ENCODE assay signal across 14 cellular contexts in the genomic region with DNA sequence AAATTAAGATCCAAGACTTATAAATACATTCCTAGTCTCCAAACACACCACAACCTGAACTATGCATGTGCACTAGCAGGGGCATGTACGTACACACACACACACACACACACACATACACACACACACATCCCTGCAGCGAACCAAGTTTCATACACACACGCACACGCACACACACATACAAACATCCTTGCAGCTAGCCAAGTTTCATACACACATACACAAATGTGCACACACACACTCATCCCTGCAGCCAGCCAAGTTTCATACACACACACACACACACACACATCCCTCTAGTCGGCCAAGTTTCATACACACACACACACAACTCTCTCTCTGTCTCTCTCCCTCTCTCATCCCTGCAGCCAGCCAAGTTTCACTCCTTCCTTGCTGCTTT.
DNase-seq lines count a peak whose midpoint lies in the region; ATAC-seq, FAIRE-seq and TF ChIP-seq lines count a peak whose summit lies in the region.
"Had no signal": no experiment of that assay in that cellular context is flagged by ENCODE, and none has a peak within 500 bp of the region (broad histone marks: within the 10 kb centered on the region; RNA-seq: fewer than 3 reads in every experiment).

No MANE protein-coding gene starts in this region.

- H3K36me3 Mint-ChIP-seq in mesothelial cell of epicardium = peaks cover under 1% of the 10 kb centered on the region
- H3K36me3 Mint-ChIP-seq: naive B cell had no signal

- dilution Hi-C loops in endothelial cell of umbilical vein (cut with MboI; ENCODE audit: extremely low pct_ligation_motif_present, low sequenced_read_pairs) = no loop called here

- no peak for FAIRE-seq in endothelial cell of umbilical vein (lab: Jason Lieb, UNC)

- no peaks in the 10 kb centered on the region for H3K79me2 ChIP-seq in endothelial cell of umbilical vein (ENCODE audit: control insufficient read depth, insufficient read depth, low read length)

- no peak for TF ChIP-seq EP300 in sigmoid colon (IDR thresholded peaks at IDR 0.05)

- peak overlapping the region; percentile 74 for H3K27ac Mint-ChIP-seq in mesothelial cell of epicardium
- H3K27ac Mint-ChIP-seq: activated B cell treated with CpG ODN at 0.5 μM for 24 hours, naive B cell had no signal

- H3K27me3 Mint-ChIP-seq in mesothelial cell of epicardium (ENCODE audit: low read depth) = no peaks in the 10 kb centered on the region

- WGBS in sigmoid colon, 2 donors = 75 to 76% methylated on average over 5 of the region's 5 CpGs

- H3K36me3 ChIP-seq in endothelial cell of umbilical vein (ENCODE audit: control insufficient read depth in 2 of 2, extremely low read depth in 1 of 2, insufficient read depth in 2 of 2, low read length in 2 of 2) = no peaks in the 10 kb centered on the region
- H3K36me3 ChIP-seq in sigmoid colon = no peaks in the 10 kb centered on the region

- H3K9ac ChIP-seq in endothelial cell of umbilical vein (replicated peaks; ENCODE audit: extremely low read depth, insufficient read depth, low read length) = no peak overlapping the region

- H3K27ac ChIP-seq in endothelial cell of umbilical vein (ENCODE audit: insufficient read depth, low read depth, low read length) = peak overlapping the region; percentile 34
- H3K27ac ChIP-seq in sigmoid colon = peak overlapping the region in 1 of 4 donors; percentile 14

- POLR2A ChIA-PET in endothelial cell of umbilical vein (lab: Charles Lee) = no interaction called here

- TF ChIP-seq CTCF in AG10803 (conservative IDR thresholded peaks at IDR 0.05; ENCODE audit: low read length) (no peak), endothelial cell of umbilical vein (IDR thresholded peaks at IDR 0.05; ENCODE audit: extremely low read depth in 1 of 2, insufficient read depth in 1 of 2, low read depth in 1 of 2, low read length in 2 of 2) (no peak), mesothelial cell of epicardium (IDR thresholded peaks at IDR 0.05; ENCODE audit: unreplicated experiment) (no peak), sigmoid colon (IDR thresholded peaks at IDR 0.05) (no peak)

- peak overlapping the region; percentile 6 for H2AFZ ChIP-seq in endothelial cell of umbilical vein (ENCODE audit: low read depth, low read length)

- no peaks in the 10 kb centered on the region for H4K20me1 ChIP-seq in endothelial cell of umbilical vein (replicated peaks; ENCODE audit: control insufficient read depth, extremely low read depth, insufficient read depth, low read length)

- no peak for TF ChIP-seq POLR2A in endothelial cell of umbilical vein (IDR thresholded peaks at IDR 0.05; ENCODE audit: low read depth, low read length)
- no peak for TF ChIP-seq POLR2A in sigmoid colon (IDR thresholded peaks at IDR 0.05)

- no TSS peak for BruUV-seq in endothelial cell of umbilical vein (replicated peaks; lab: Mats Ljungman, UMichigan)

- H3K27me3 ChIP-seq in endothelial cell of umbilical vein (ENCODE audit: control insufficient read depth in 2 of 2, insufficient read depth in 2 of 2, low read length in 2 of 2) = no peaks in the 10 kb centered on the region
- no peaks in the 10 kb centered on the region for H3K27me3 ChIP-seq in sigmoid colon

- intact Hi-C loops in endothelial cell of umbilical vein (cut with micrococcal nuclease) = loop anchor here (5.0 to 10.0 kb wide), 2 partner anchors 36 to 239 kb away; no protein-coding TSS in a partner anchor
- intact Hi-C loops in sigmoid colon (cut with DNase I) = no loop called here

- H3K4me1 Mint-ChIP-seq in mesothelial cell of epicardium = peaks cover 22% of the 10 kb centered on the region
- H3K4me1 Mint-ChIP-seq: activated B cell treated with CpG ODN at 0.5 μM for 24 hours, naive B cell had no signal

- peak; percentile 70 for DNase-seq in AG10803 (ENCODE audit: low read depth)
- peak; percentile 49 for DNase-seq in NCI-H226
- DNase-seq in endothelial cell of umbilical vein (ENCODE audit: low read depth, low spot score) = peak; percentile 32
- DNase-seq in mesothelial cell of epicardium (ENCODE audit: low spot score in 2 of 2, unreplicated experiment in 2 of 2) = no peak
- no peak for DNase-seq in NCI-H1417 (lab: John Stamatoyannopoulos, UW)
- no peak for DNase-seq in sigmoid colon
- DNase-seq in GF-D8 (lab: John Stamatoyannopoulos, UW) = no peak
- DNase-seq: activated B cell treated with CpG ODN at 0.5 μM for 24 hours, amniotic stem cell, naive B cell, NCI-H1417 treated with DMSO at 0.1 percent for 48 hours, NCI-H748 treated with DMSO at 0.1 percent for 48 hours, SIG-M5 had no signal

- peak overlapping the region; percentile 17 for H3K4me2 ChIP-seq in endothelial cell of umbilical vein (ENCODE audit: insufficient read depth, low read length)

- no peak overlapping the region for H3K4me3 Mint-ChIP-seq in mesothelial cell of epicardium
- H3K4me3 Mint-ChIP-seq: activated B cell treated with CpG ODN at 0.5 μM for 24 hours, naive B cell had no signal

- no peaks in the 10 kb centered on the region for H3K9me1 ChIP-seq in endothelial cell of umbilical vein (replicated peaks; ENCODE audit: control insufficient read depth, extremely low read depth, insufficient read depth, low read length)

- H3K4me3 ChIP-seq in AG10803 (ENCODE audit: low read length) (no peak overlapping the region), endothelial cell of umbilical vein (replicated peaks in 1 of 3; ENCODE audit: insufficient read depth in 1 of 3, low read depth in 1 of 3, low read length in 3 of 3) (no peak overlapping the region), sigmoid colon (no peak overlapping the region)

- CTCF ChIA-PET in endothelial cell of umbilical vein (lab: Charles Lee) = interaction anchor here (1.1 kb wide), 1 partner anchor 21 kb away, joined by 3 read pairs; no protein-coding TSS in a partner anchor

- H3K9me3 ChIP-seq in endothelial cell of umbilical vein (replicated peaks; ENCODE audit: control insufficient read depth, insufficient read depth, low read length) = no peaks in the 10 kb centered on the region
- H3K9me3 ChIP-seq in sigmoid colon = no peaks in the 10 kb centered on the region

- H3K9me3 Mint-ChIP-seq in mesothelial cell of epicardium = peaks cover 22% of the 10 kb centered on the region
- H3K9me3 Mint-ChIP-seq: activated B cell treated with CpG ODN at 0.5 μM for 24 hours had no signal

- ATAC-seq in HG02870 (IDR thresholded peaks at IDR 0.05; ENCODE audit: unreplicated experiment) = no peak

- H3K4me1 ChIP-seq in endothelial cell of umbilical vein (ENCODE audit: control insufficient read depth, extremely low read depth, insufficient read depth, low read length) = peaks cover 17% of the 10 kb centered on the region
- peaks cover 0 to 11% (median 3%) of the 10 kb centered on the region in 4 donors for H3K4me1 ChIP-seq in sigmoid colon

TF ChIP-seq in endothelial cell of umbilical vein, 7 proteins besides CTCF, POLR2A, EP300 and RAD21:
- no peak for TF ChIP-seq JUN (IDR thresholded peaks at IDR 0.05; ENCODE audit: borderline replicate concordance, insufficient read depth, insufficient read length, low read depth)
- TF ChIP-seq FOS (IDR thresholded peaks at IDR 0.05; ENCODE audit: borderline replicate concordance, insufficient read depth, low read length) = no peak
- TF ChIP-seq, protein P1, sequence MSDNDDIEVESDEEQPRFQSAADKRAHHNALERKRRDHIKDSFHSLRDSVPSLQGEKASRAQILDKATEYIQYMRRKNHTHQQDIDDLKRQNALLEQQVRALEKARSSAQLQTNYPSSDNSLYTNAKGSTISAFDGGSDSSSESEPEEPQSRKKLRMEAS (IDR thresholded peaks at IDR 0.05; ENCODE audit: insufficient read depth, insufficient read length) = no peak
- TF ChIP-seq EZH2 (IDR thresholded peaks at IDR 0.05; ENCODE audit: borderline replicate concordance, low read depth, low read length, severe bottlenecking) = no peak
- TF ChIP-seq POLR2AphosphoS5 (IDR thresholded peaks at IDR 0.05; ENCODE audit: insufficient read depth, low read depth, low read length) = no peak
- TF ChIP-seq MYC (IDR thresholded peaks at IDR 0.05; ENCODE audit: low read depth, low read length) = no peak
- TF ChIP-seq GATA2 (IDR thresholded peaks at IDR 0.05; ENCODE audit: insufficient read depth, insufficient read length, low read depth, low read length) = no peak
TF ChIP-seq in endothelial cell of umbilical vein: peak in this region for 0.

Comparison
In these comparisons a context has a peak if more than half of its experiments do, and no peak if none do; other contexts are left out.
1. DNase-seq: peak in AG10803 (single experiment), NCI-H226 (single experiment) and endothelial cell of umbilical vein (single experiment); none in mesothelial cell of epicardium (0 of 2), NCI-H1417 (0 of 3), sigmoid colon (single experiment) and GF-D8 (single experiment).